15 cellular contexts compared by ENCODE assay signal in genomic region chr20:31681128-31681727, GRCh38. TPM values are rescaled to one million over a fixed set of nuclear protein-coding genes. Genes with fewer than 3 reads are reported as not detected.
A peak's percentile ranks its signal among the peaks of the same experiment; 100 is the strongest.
DNase-seq lines count a peak whose midpoint lies in the region; ATAC-seq and TF ChIP-seq lines count a peak whose summit lies in the region.
"Had no signal": no experiment of that assay in that cellular context is flagged by ENCODE, and none has a peak within 500 bp of the region (broad histone marks: within the 10 kb centered on the region; RNA-seq: fewer than 3 reads in every experiment).

No MANE protein-coding gene starts in this region.

- H3K9me3 ChIP-seq in H9 (ENCODE audit: control insufficient read depth, low read depth, low read length) (no peaks in the 10 kb centered on the region), neural progenitor cell (ENCODE audit: low read depth) (no peaks in the 10 kb centered on the region)
- H3K9me3 ChIP-seq: left lung, ovary had no signal

- H2BK20ac ChIP-seq in H9 (ENCODE audit: low read depth, low read length, poor library complexity, severe bottlenecking): no peak overlapping the region

- no peak overlapping the region for H2BK120ac ChIP-seq in H9 (ENCODE audit: low read depth, low read length, poor library complexity, severe bottlenecking)

- H2BK5ac ChIP-seq in H9 (ENCODE audit: insufficient read length, low read length): no peak overlapping the region

- H3K36me3 ChIP-seq in neural progenitor cell: no peaks in the 10 kb centered on the region
- H3K36me3 ChIP-seq: ovary had no signal

- no peaks in the 10 kb centered on the region for H4K20me1 ChIP-seq in H9 (ENCODE audit: control insufficient read depth, insufficient read depth, insufficient read length)
- H4K20me1 ChIP-seq in neural progenitor cell (ENCODE audit: low read depth): peaks cover 6% of the 10 kb centered on the region

- no peaks in the 10 kb centered on the region for H3K79me1 ChIP-seq in H9 (ENCODE audit: insufficient read depth, low read depth, low read length, poor library complexity, severe bottlenecking)

- WGBS in H9 (ENCODE audit: extremely low coverage, insufficient read length, low lambda C conversion rate): no CpG with 5 or more reads among the region's 7 CpGs

- no peak overlapping the region for H4K91ac ChIP-seq in H9 (ENCODE audit: insufficient read length, low read depth, low read length)

- H4K8ac ChIP-seq in H9 (replicated peaks; ENCODE audit: insufficient read length, low read depth, low read length): no peak overlapping the region

- H4K5ac ChIP-seq in H9 (ENCODE audit: insufficient read length, low read depth, low read length): no peak overlapping the region

- no peak overlapping the region for H3K56ac ChIP-seq in H9 (ENCODE audit: insufficient read length, low read depth, low read length)

- H3T11ph ChIP-seq in H9 (ENCODE audit: low read length): no peak overlapping the region

- no peak overlapping the region for H3K4me3 Mint-ChIP-seq in CD14-positive monocyte
- no peak overlapping the region for H3K4me3 Mint-ChIP-seq in H9
- H3K4me3 Mint-ChIP-seq in activated naive CD8-positive, alpha-beta T cell treated with anti-CD3 and anti-CD28 coated beads, Interleukin-2, amount 50 U/mL, for 24 hours: no peak overlapping the region
- H3K4me3 Mint-ChIP-seq in neural progenitor cell: no peak overlapping the region

- H3K79me2 ChIP-seq in H9 (ENCODE audit: insufficient read depth, low read length): no peaks in the 10 kb centered on the region
- peaks cover 46% of the 10 kb centered on the region for H3K79me2 ChIP-seq in neural progenitor cell (ENCODE audit: low read depth)

- H3K9ac ChIP-seq in H9 (ENCODE audit: extremely low read depth, insufficient read length, low read length): no peak overlapping the region
- H3K9ac ChIP-seq in neural progenitor cell: no peak overlapping the region

- no peak overlapping the region for H3K4ac ChIP-seq in H9 (ENCODE audit: low read depth, low read length)

- no peak overlapping the region for H3K18ac ChIP-seq in H9 (ENCODE audit: insufficient read length, low read depth, low read length)

- H2AFZ ChIP-seq in H9 (ENCODE audit: low read length) (no peak overlapping the region), neural progenitor cell (replicated peaks) (no peak overlapping the region)

- no peak overlapping the region for H3K4me3 ChIP-seq in neural progenitor cell
- H3K4me3 ChIP-seq: left lung, ovary had no signal

- no peak overlapping the region for H2BK12ac ChIP-seq in H9 (ENCODE audit: insufficient read length, low read depth, low read length)

- peaks cover 61 to 63% of the 10 kb centered on the region in 2 donors for H3K36me3 Mint-ChIP-seq in CD14-positive monocyte
- peaks cover 0 to 45% (median 21%) of the 10 kb centered on the region in 3 experiments; a peak in 5 of 7 replicates for H3K36me3 Mint-ChIP-seq in H9 (ENCODE audit: insufficient read depth in 1 of 3, low read depth in 3 of 3)
- peaks cover 86% of the 10 kb centered on the region for H3K36me3 Mint-ChIP-seq in activated naive CD8-positive, alpha-beta T cell treated with anti-CD3 and anti-CD28 coated beads, Interleukin-2, amount 50 U/mL, for 24 hours (ENCODE audit: low read depth)
- peaks cover 16% of the 10 kb centered on the region for H3K36me3 Mint-ChIP-seq in neural progenitor cell

- no peak overlapping the region for H2AK5ac ChIP-seq in H9 (ENCODE audit: insufficient read length, low read length)

- DNase-seq in CD14-positive monocyte (ENCODE audit: low spot score) (peak; percentile 10), H9 (no peak), neural progenitor cell (ENCODE audit: low spot score) (no peak), C1 segment of cervical spinal cord (lab: John Stamatoyannopoulos, UW) (no peak), NCI-H524 (lab: John Stamatoyannopoulos, UW) (no peak), NOMO-1 (lab: John Stamatoyannopoulos, UW; ENCODE audit: unreplicated experiment in 2 of 2) (no peak)
- no peak for DNase-seq in activated naive CD8-positive, alpha-beta T cell treated with anti-CD3 and anti-CD28 coated beads, Interleukin-2, amount 50 U/mL, for 24 hours
- DNase-seq: activated CD4-positive, alpha-beta T cell treated with anti-CD3 and anti-CD28 coated beads for 48 hours; left lung; NCI-H1417; NCI-H526 treated with DMSO at 0.1 percent for 48 hours; ovary; SIG-M5; stimulated activated naive CD4-positive, alpha-beta T cell treated with Interleukin-2 at 50 U/mL for 16 hours had no signal

- no peak overlapping the region for H3K14ac ChIP-seq in H9 (ENCODE audit: insufficient read depth, low read length)

- H3K27me3 Mint-ChIP-seq in CD14-positive monocyte (ENCODE audit: low read depth in 3 of 3): peaks cover 0 to 8% (median 0%) of the 10 kb centered on the region in 3 donors
- no peaks in the 10 kb centered on the region for H3K27me3 Mint-ChIP-seq in H9 (ENCODE audit: low read depth)
- no peaks in the 10 kb centered on the region for H3K27me3 Mint-ChIP-seq in activated naive CD8-positive, alpha-beta T cell treated with anti-CD3 and anti-CD28 coated beads, Interleukin-2, amount 50 U/mL, for 24 hours
- H3K27me3 Mint-ChIP-seq in neural progenitor cell (ENCODE audit: insufficient read depth, low read depth): peaks cover 5% of the 10 kb centered on the region

- ATAC-seq in activated naive CD8-positive, alpha-beta T cell treated with anti-CD3 and anti-CD28 coated beads, Interleukin-2, amount 50 U/mL, for 24 hours: no peak
- ATAC-seq: left lung had no signal

- H3K27ac ChIP-seq in H9 (ENCODE audit: insufficient read length, low read depth, low read length): no peak overlapping the region
- H3K27ac ChIP-seq in neural progenitor cell: no peak overlapping the region
- H3K27ac ChIP-seq: ovary had no signal

- no peak overlapping the region for H2BK15ac ChIP-seq in H9 (ENCODE audit: low read depth, low read length)

- H3K9me3 Mint-ChIP-seq in CD14-positive monocyte (no peaks in the 10 kb centered on the region), H9 (no peaks in the 10 kb centered on the region), neural progenitor cell (no peaks in the 10 kb centered on the region)
- no peaks in the 10 kb centered on the region for H3K9me3 Mint-ChIP-seq in activated naive CD8-positive, alpha-beta T cell treated with anti-CD3 and anti-CD28 coated beads, Interleukin-2, amount 50 U/mL, for 24 hours

- H3K4me1 ChIP-seq in H9 (ENCODE audit: insufficient read depth, low read length): no peaks in the 10 kb centered on the region
- peaks cover 27% of the 10 kb centered on the region for H3K4me1 ChIP-seq in neural progenitor cell

- H3K4me1 Mint-ChIP-seq in CD14-positive monocyte (peaks cover 15% of the 10 kb centered on the region), H9 (peaks cover 37 to 46% of the 10 kb centered on the region in 2 experiments), neural progenitor cell (peaks cover 29% of the 10 kb centered on the region)
- H3K4me1 Mint-ChIP-seq in activated naive CD8-positive, alpha-beta T cell treated with anti-CD3 and anti-CD28 coated beads, Interleukin-2, amount 50 U/mL, for 24 hours: peaks cover 98% of the 10 kb centered on the region

- H3K4me2 ChIP-seq in H9 (ENCODE audit: insufficient read depth, insufficient read length, low read length) (no peak overlapping the region), neural progenitor cell (no peak overlapping the region)

- H3F3A ChIP-seq in neural progenitor cell (ENCODE audit: low read depth): peaks cover 10% of the 10 kb centered on the region

- H3K23ac ChIP-seq in H9 (ENCODE audit: insufficient read length, low read depth, low read length): no peak overlapping the region

- H3K27me3 ChIP-seq in H9 (ENCODE audit: insufficient read depth, low read length) (no peaks in the 10 kb centered on the region), neural progenitor cell (no peaks in the 10 kb centered on the region)
- H3K27me3 ChIP-seq: left lung, ovary had no signal

- intact Hi-C loops in CD14-positive monocyte (cut with micrococcal nuclease): no loop called here

- no peaks in the 10 kb centered on the region for H3K23me2 ChIP-seq in H9 (ENCODE audit: insufficient read length, low read depth, low read length, poor library complexity, severe bottlenecking)

- TF ChIP-seq CTCF in CD14-positive monocyte (IDR thresholded peaks at IDR 0.05) (no peak), H9 (conservative IDR thresholded peaks at IDR 0.05) (no peak), neural progenitor cell (IDR thresholded peaks at IDR 0.05) (no peak)

- no peak overlapping the region for H3K27ac Mint-ChIP-seq in CD14-positive monocyte
- H3K27ac Mint-ChIP-seq in H9: peak overlapping the region in 2 of 3 experiments; percentile 5 to 81; a peak in 4 of 7 replicates
- H3K27ac Mint-ChIP-seq in activated naive CD8-positive, alpha-beta T cell treated with anti-CD3 and anti-CD28 coated beads, Interleukin-2, amount 50 U/mL, for 24 hours: peak overlapping the region; percentile 79
- peak overlapping the region; percentile 6 for H3K27ac Mint-ChIP-seq in neural progenitor cell

RNA-seq across cellular contexts. Expression of gene BCL2L1, which starts 41.4 kb away (rescaled TPM):
- 10 to 100 TPM; 12.4 to 14.3 TPM for polyA plus RNA-seq in CD14-positive monocyte
- 105 and 109 TPM in 2 replicates for total RNA-seq in H9 (2021)
- total RNA-seq in neural progenitor cell (ENCODE audit: low replicate concordance): 60.0 and 74.6 TPM in 2 replicates

RNA-seq across cellular contexts. Expression of gene COX4I2, which starts 43.5 kb away (rescaled TPM):
- not detected for polyA plus RNA-seq in CD14-positive monocyte
- total RNA-seq in H9 (2021) (not detected in 2 replicates), neural progenitor cell (ENCODE audit: low replicate concordance) (not detected in 2 replicates)
- total RNA-seq: glomerular endothelial cell had no signal

RNA-seq across cellular contexts. Expression of gene TPX2, which starts 57.9 kb away (rescaled TPM):
- polyA plus RNA-seq in CD14-positive monocyte: under 1 TPM in 1 of 2 donors, not detected in 1; 0.06 TPM
- 161 TPM in 2 replicates for total RNA-seq in H9 (2021)
- total RNA-seq in neural progenitor cell (ENCODE audit: low replicate concordance): 226 and 278 TPM in 2 replicates

Comparison
In these comparisons a context has a peak if more than half of its experiments do, and no peak if none do; other contexts are left out.
1. H3K27ac Mint-ChIP-seq: peak in H9 (2 of 3), activated naive CD8-positive, alpha-beta T cell treated with anti-CD3 and anti-CD28 coated beads, Interleukin-2, amount 50 U/mL, for 24 hours (single experiment) and neural progenitor cell (single experiment); none in CD14-positive monocyte (0 of 7).